Comparison of ENCODE assay signal across 8 cellular contexts in genomic region chr2:182666674-182667320, GRCh38. TPM values are rescaled to one million over a fixed set of nuclear protein-coding genes. Genes with fewer than 3 reads are reported as not detected.
DNase-seq lines count a peak whose midpoint lies in the region; ATAC-seq, FAIRE-seq and TF ChIP-seq lines count a peak whose summit lies in the region.

No MANE protein-coding gene starts in this region.

- no peaks in the 10 kb centered on the region for H3K9me3 Mint-ChIP-seq in CD4-positive, CD25-positive, alpha-beta regulatory T cell

- H3K27ac Mint-ChIP-seq in CD4-positive, CD25-positive, alpha-beta regulatory T cell: no peak overlapping the region

- ATAC-seq in CD4-positive, CD25-positive, alpha-beta regulatory T cell (ENCODE audit: low read depth in 2 of 2): peak; percentile 37 to 53
- peak; percentile 80 for ATAC-seq in HG02623 (IDR thresholded peaks at IDR 0.05; ENCODE audit: unreplicated experiment)
- no peak for ATAC-seq in esophagus mucosa

- in situ Hi-C loops in GM13977 (cut with MboI; ENCODE audit: low pct_unique_long_range_greater_than_20kb, low sequenced_read_pairs, unreplicated experiment): no loop called here

- H3K27me3 ChIP-seq in CD4-positive, CD25-positive, alpha-beta regulatory T cell (ENCODE audit: control insufficient read depth, insufficient read depth, low read length): no peaks in the 10 kb centered on the region
- H3K27me3 ChIP-seq in colonic mucosa: no peaks in the 10 kb centered on the region

- peak; percentile 59 for TF ChIP-seq CTCF in GM13977 (IDR thresholded peaks at IDR 0.05; ENCODE audit: extremely low read depth, insufficient read depth, missing control alignments)
- TF ChIP-seq CTCF in colonic mucosa (IDR thresholded peaks at IDR 0.05): peak; percentile 35
- peak; percentile 67 for TF ChIP-seq CTCF in retinal pigment epithelial cell (conservative IDR thresholded peaks at IDR 0.05; ENCODE audit: low read depth, low read length)

- intact Hi-C loops in colonic mucosa (cut with DNase I): no loop called here

- no peaks in the 10 kb centered on the region for H3K4me1 ChIP-seq in CD4-positive, CD25-positive, alpha-beta regulatory T cell (ENCODE audit: control insufficient read depth, insufficient read depth, low read length, poor library complexity, severe bottlenecking)
- no peaks in the 10 kb centered on the region for H3K4me1 ChIP-seq in colonic mucosa

- H3K9me3 ChIP-seq in CD4-positive, CD25-positive, alpha-beta regulatory T cell (ENCODE audit: control insufficient read depth in 2 of 2, low read length in 2 of 2): no peaks in the 10 kb centered on the region
- H3K9me3 ChIP-seq in colonic mucosa: no peaks in the 10 kb centered on the region

- H3K4me3 ChIP-seq in CD4-positive, CD25-positive, alpha-beta regulatory T cell (ENCODE audit: low read depth, low read length): no peak overlapping the region
- H3K4me3 ChIP-seq in colonic mucosa (no peak overlapping the region), retinal pigment epithelial cell (ENCODE audit: low read length) (no peak overlapping the region)

- H3K4me1 Mint-ChIP-seq in CD4-positive, CD25-positive, alpha-beta regulatory T cell: no peaks in the 10 kb centered on the region

- no peaks in the 10 kb centered on the region for H3K36me3 Mint-ChIP-seq in CD4-positive, CD25-positive, alpha-beta regulatory T cell

- peaks cover 5% of the 10 kb centered on the region for H3K27me3 Mint-ChIP-seq in CD4-positive, CD25-positive, alpha-beta regulatory T cell

- peak in 2 of 3 donors; percentile 33 to 53 for DNase-seq in CD4-positive, CD25-positive, alpha-beta regulatory T cell
- DNase-seq in GM13977 (ENCODE audit: low spot score) (peak; percentile 34), NCI-H2029 treated with DMSO at 0.1 percent for 48 hours (lab: John Stamatoyannopoulos, UW) (peak; percentile 15), colonic mucosa (no peak), retinal pigment epithelial cell (ENCODE audit: low read depth) (no peak), frontal cortex (ENCODE audit: low spot score in 2 of 2) (no peak)

- no peak overlapping the region for H3K4me3 Mint-ChIP-seq in CD4-positive, CD25-positive, alpha-beta regulatory T cell

- no peaks in the 10 kb centered on the region for H3K36me3 ChIP-seq in CD4-positive, CD25-positive, alpha-beta regulatory T cell (ENCODE audit: control insufficient read depth, insufficient read depth, low read length)
- no peaks in the 10 kb centered on the region for H3K36me3 ChIP-seq in colonic mucosa

- no peak for FAIRE-seq in frontal cortex (lab: Jason Lieb, UNC)

- H3K27ac ChIP-seq in CD4-positive, CD25-positive, alpha-beta regulatory T cell (ENCODE audit: insufficient read depth, low read length, poor library complexity, severe bottlenecking): no peak overlapping the region
- H3K27ac ChIP-seq in colonic mucosa: no peak overlapping the region

- H3K9ac ChIP-seq in colonic mucosa (ENCODE audit: low read depth in 2 of 2, low read length in 2 of 2): no peak overlapping the region

RNA-seq across cellular contexts. Expression of gene DNAJC10, which starts 49.3 kb away (rescaled TPM):
- 32.9 TPM for total RNA-seq in CD4-positive, CD25-positive, alpha-beta regulatory T cell
- 10 to 100 TPM; 38.2 to 52.5 (median 49.4) TPM for polyA plus RNA-seq in CD4-positive, CD25-positive, alpha-beta regulatory T cell
- total RNA-seq in colonic mucosa (10 to 100 TPM; 90.5 to 92.7 TPM), esophagus mucosa (32.1 TPM), frontal cortex (44.0 TPM)

Comparison
In these comparisons a context has a peak if more than half of its experiments do, and no peak if none do; other contexts are left out.
1. DNase-seq: peak in CD4-positive, CD25-positive, alpha-beta regulatory T cell (2 of 3), GM13977 (single experiment) and NCI-H2029 treated with DMSO at 0.1 percent for 48 hours (single experiment); none in colonic mucosa (single experiment), retinal pigment epithelial cell (single experiment) and frontal cortex (0 of 2).
2. Peak in every context shown above with its lines, with median percentiles within 50 percentile points of each other: CTCF ChIP-seq.